Comparison of ENCODE assay signal across 8 cellular contexts in genomic region chr3:148992027-148992634, GRCh38. TPM values are rescaled to one million over a fixed set of nuclear protein-coding genes. Genes with fewer than 3 reads are reported as not detected.
DNase-seq lines count a peak whose midpoint lies in the region; ATAC-seq, FAIRE-seq and TF ChIP-seq lines count a peak whose summit lies in the region.

No MANE protein-coding gene starts in this region.

- H3K27ac ChIP-seq in osteoblast (ENCODE audit: low read depth, low read length) = peak overlapping the region; percentile 71

- peaks cover 22% of the 10 kb centered on the region for H3K4me1 ChIP-seq in osteoblast (ENCODE audit: insufficient read depth, low read length)

- H3K79me2 ChIP-seq in osteoblast (ENCODE audit: insufficient read depth, low read length) = peaks cover 43% of the 10 kb centered on the region

- H2AFZ ChIP-seq in osteoblast (ENCODE audit: low read length) = peak overlapping the region; percentile 96

- peak overlapping the region; percentile 92 for H3K4me2 ChIP-seq in osteoblast (ENCODE audit: insufficient read depth, low read length)

- peaks cover 12% of the 10 kb centered on the region for H4K20me1 ChIP-seq in osteoblast (ENCODE audit: insufficient read depth, low read length)

- no peaks in the 10 kb centered on the region for H3K27me3 ChIP-seq in osteoblast (ENCODE audit: insufficient read depth, low read length)

- ATAC-seq in GM18498 (IDR thresholded peaks at IDR 0.05; ENCODE audit: unreplicated experiment) = peak; percentile 30
- ATAC-seq in HG02870 (IDR thresholded peaks at IDR 0.05; ENCODE audit: unreplicated experiment) = peak; percentile 27

- FAIRE-seq in D721Med (lab: Jason Lieb, UNC) = no peak

- DNase-seq in AG08396 (ENCODE audit: low spot score) = peak; percentile 63
- peak; percentile 19 to 76 for DNase-seq in NCI-H526 (lab: John Stamatoyannopoulos, UW)
- DNase-seq in activated effector memory CD4-positive, alpha-beta T cell treated with anti-CD3 and anti-CD28 coated beads, Interleukin-2, amount 50 U/mL, for 16 hours = peak; percentile 77
- DNase-seq in glomerular visceral epithelial cell (ENCODE audit: extremely low spot score) = peak; percentile 45
- DNase-seq in osteoblast (ENCODE audit: insufficient read length, low spot score, missing footprints) = peak; percentile 82
- no peak for DNase-seq in D721Med (ENCODE audit: insufficient read length, low spot score)

- H3K36me3 ChIP-seq in osteoblast (ENCODE audit: insufficient read depth, low read length) = peaks cover 29% of the 10 kb centered on the region

- peak overlapping the region; percentile 85 for H3K4me3 ChIP-seq in osteoblast (ENCODE audit: insufficient read depth, low read length)

- TF ChIP-seq CTCF in osteoblast (IDR thresholded peaks at IDR 0.05; ENCODE audit: extremely low read depth, low read depth, low read length) (no peak), D721Med (IDR thresholded peaks at IDR 0.05; ENCODE audit: insufficient read depth, missing control alignments) (no peak)

- H3K9me3 ChIP-seq in osteoblast (ENCODE audit: low read depth, low read length) = no peaks in the 10 kb centered on the region

RNA-seq across cellular contexts. Expression of gene GYG1, which starts 0.8 kb away (rescaled TPM):
- 42.3 and 54.8 TPM in 2 replicates for total RNA-seq in osteoblast
